In the genomic region with DNA sequence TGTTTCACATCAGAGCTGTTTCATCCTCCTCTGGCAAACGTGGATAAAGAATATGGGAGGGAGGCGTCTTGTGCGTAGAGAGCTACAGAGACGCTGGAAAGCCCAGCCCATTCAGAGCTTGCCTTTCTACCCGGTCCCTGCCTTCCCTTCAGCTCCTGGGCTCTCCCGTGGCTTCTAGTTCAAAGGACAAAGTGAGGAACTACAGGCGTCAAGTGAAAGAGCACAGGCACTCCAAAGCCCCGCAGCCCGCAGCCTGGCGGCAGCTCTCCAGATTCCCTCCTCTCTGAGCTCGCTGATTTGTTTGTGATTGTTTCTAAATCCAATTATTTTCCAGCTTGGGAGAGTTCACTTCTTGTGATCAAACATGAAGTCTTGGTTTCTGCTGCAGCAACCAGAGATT, we compare ENCODE assay signal across 2 cellular contexts.
TF ChIP-seq lines count a peak whose summit lies in the region.

No MANE protein-coding gene starts in this region.

TF ChIP-seq in GM23338, 12 proteins besides CTCF, POLR2A, EP300 and RAD21:
- TF ChIP-seq, protein P1, sequence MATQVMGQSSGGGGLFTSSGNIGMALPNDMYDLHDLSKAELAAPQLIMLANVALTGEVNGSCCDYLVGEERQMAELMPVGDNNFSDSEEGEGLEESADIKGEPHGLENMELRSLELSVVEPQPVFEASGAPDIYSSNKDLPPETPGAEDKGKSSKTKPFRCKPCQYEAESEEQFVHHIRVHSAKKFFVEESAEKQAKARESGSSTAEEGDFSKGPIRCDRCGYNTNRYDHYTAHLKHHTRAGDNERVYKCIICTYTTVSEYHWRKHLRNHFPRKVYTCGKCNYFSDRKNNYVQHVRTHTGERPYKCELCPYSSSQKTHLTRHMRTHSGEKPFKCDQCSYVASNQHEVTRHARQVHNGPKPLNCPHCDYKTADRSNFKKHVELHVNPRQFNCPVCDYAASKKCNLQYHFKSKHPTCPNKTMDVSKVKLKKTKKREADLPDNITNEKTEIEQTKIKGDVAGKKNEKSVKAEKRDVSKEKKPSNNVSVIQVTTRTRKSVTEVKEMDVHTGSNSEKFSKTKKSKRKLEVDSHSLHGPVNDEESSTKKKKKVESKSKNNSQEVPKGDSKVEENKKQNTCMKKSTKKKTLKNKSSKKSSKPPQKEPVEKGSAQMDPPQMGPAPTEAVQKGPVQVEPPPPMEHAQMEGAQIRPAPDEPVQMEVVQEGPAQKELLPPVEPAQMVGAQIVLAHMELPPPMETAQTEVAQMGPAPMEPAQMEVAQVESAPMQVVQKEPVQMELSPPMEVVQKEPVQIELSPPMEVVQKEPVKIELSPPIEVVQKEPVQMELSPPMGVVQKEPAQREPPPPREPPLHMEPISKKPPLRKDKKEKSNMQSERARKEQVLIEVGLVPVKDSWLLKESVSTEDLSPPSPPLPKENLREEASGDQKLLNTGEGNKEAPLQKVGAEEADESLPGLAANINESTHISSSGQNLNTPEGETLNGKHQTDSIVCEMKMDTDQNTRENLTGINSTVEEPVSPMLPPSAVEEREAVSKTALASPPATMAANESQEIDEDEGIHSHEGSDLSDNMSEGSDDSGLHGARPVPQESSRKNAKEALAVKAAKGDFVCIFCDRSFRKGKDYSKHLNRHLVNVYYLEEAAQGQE (IDR thresholded peaks at IDR 0.05; ENCODE audit: unreplicated experiment), result no peak
- TF ChIP-seq EZH2 (IDR thresholded peaks at IDR 0.05; ENCODE audit: low read depth, unreplicated experiment) (no peak), ZNF114 (CRISPR knock-in tag; IDR thresholded peaks at IDR 0.05) (no peak), ZNF462 (CRISPR knock-in tag; IDR thresholded peaks at IDR 0.05) (no peak), CREB1 (CRISPR knock-in tag; IDR thresholded peaks at IDR 0.05; ENCODE audit: low read depth) (no peak), STAT1 (IDR thresholded peaks at IDR 0.05; ENCODE audit: unreplicated experiment) (no peak)
TF ChIP-seq in GM23338: peak in this region for 0.

TF ChIP-seq in WTC11, 78 proteins besides CTCF, POLR2A, EP300 and RAD21 (continued from another document):
- TF ChIP-seq, protein P2, sequence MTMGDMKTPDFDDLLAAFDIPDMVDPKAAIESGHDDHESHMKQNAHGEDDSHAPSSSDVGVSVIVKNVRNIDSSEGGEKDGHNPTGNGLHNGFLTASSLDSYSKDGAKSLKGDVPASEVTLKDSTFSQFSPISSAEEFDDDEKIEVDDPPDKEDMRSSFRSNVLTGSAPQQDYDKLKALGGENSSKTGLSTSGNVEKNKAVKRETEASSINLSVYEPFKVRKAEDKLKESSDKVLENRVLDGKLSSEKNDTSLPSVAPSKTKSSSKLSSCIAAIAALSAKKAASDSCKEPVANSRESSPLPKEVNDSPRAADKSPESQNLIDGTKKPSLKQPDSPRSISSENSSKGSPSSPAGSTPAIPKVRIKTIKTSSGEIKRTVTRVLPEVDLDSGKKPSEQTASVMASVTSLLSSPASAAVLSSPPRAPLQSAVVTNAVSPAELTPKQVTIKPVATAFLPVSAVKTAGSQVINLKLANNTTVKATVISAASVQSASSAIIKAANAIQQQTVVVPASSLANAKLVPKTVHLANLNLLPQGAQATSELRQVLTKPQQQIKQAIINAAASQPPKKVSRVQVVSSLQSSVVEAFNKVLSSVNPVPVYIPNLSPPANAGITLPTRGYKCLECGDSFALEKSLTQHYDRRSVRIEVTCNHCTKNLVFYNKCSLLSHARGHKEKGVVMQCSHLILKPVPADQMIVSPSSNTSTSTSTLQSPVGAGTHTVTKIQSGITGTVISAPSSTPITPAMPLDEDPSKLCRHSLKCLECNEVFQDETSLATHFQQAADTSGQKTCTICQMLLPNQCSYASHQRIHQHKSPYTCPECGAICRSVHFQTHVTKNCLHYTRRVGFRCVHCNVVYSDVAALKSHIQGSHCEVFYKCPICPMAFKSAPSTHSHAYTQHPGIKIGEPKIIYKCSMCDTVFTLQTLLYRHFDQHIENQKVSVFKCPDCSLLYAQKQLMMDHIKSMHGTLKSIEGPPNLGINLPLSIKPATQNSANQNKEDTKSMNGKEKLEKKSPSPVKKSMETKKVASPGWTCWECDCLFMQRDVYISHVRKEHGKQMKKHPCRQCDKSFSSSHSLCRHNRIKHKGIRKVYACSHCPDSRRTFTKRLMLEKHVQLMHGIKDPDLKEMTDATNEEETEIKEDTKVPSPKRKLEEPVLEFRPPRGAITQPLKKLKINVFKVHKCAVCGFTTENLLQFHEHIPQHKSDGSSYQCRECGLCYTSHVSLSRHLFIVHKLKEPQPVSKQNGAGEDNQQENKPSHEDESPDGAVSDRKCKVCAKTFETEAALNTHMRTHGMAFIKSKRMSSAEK (CRISPR knock-in tag; IDR thresholded peaks at IDR 0.05; ENCODE audit: borderline replicate concordance), result no peak
